In the genomic region with DNA sequence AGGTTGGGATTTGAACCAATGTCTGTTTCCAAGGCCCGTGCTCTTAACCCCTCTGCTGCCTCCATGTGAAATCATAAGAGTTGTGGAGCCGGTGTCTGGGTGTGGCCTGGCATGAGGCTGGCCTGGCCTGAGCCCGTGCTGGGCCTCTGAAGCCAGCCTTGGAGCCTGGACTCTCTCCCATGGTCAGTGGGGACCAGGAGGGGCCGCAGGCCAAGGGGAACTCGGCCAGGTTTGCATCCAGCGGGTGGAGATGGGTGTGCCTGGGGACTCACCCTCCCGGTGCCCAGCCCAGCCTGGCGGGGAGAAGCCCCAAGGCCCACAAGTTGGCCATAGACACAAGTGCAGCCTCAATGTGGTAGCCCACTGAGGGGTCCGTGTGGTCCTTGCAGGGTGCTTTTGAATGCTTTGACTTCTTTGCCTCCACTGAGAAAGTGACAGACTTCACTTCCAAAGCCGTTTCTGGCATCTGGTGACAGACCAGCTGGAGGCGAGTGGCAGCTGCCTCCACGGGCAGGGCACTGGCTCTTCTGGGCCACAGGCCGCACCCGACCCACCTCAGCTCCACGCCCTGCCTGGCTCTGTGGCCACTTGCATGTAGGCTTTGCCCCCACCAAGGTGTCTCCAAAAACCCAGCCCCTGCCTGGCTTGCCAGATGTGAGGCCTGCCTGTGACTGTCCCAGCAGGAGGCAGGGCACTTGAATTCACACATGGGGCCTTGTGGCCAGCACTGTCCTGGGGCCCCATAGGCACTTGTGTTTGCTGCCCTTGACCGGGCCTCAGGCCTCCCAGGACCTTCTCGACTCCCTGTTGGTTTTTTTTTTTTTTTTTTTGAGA, we compare ENCODE assay signal across 24 cellular contexts. TPM values are rescaled to one million over a fixed set of nuclear protein-coding genes. Genes with fewer than 3 reads are reported as not detected.
"Had no signal": no experiment of that assay in that cellular context is flagged by ENCODE, and none has a peak within 500 bp of the region (broad histone marks: within the 10 kb centered on the region; RNA-seq: fewer than 3 reads in every experiment).

No MANE protein-coding gene starts in this region.

- H3K36me3 ChIP-seq: uterus had no signal

- FAIRE-seq: bronchial epithelial cell, endothelial cell of umbilical vein had no signal

- H3K9me3 ChIP-seq: colonic mucosa, gastroesophageal sphincter, mucosa of descending colon, psoas muscle, SK-N-SH, testis, uterus had no signal

- H2AFZ ChIP-seq: hepatocyte had no signal

- H3K9ac ChIP-seq: SK-N-SH had no signal

- H3K4me1 ChIP-seq: psoas muscle had no signal

- ATAC-seq: gastroesophageal sphincter; mucosa of descending colon; natural killer cell treated with Interleukin-12 subunit alpha and Interleukin-12 subunit beta and Interleukin-15 and Interleukin-18, amount 100 ng/mL, for 72 hours; psoas muscle; stimulated activated naive CD8-positive, alpha-beta T cell treated with anti-CD3 and anti-CD28 coated beads, Interleukin-15, amount 100 ng/mL, for 72 hours had no signal

- DNase-seq: activated B cell treated with CpG ODN at 0.5 μM for 24 hours; activated CD4-positive, alpha-beta T cell treated with anti-CD3 and anti-CD28 coated beads, Interleukin-2, amount 10 ng/mL, durations not matched to agents 24 days and 14 days; activated naive CD8-positive, alpha-beta T cell treated with anti-CD3 and anti-CD28 coated beads for 36 hours; activated T-cell treated with anti-CD3 and anti-CD28 coated beads for 4 hours; colonic mucosa; kidney glomerular epithelial cell; mucosa of descending colon; psoas muscle; stimulated activated CD4-positive, alpha-beta T cell treated with anti-CD3 and anti-CD28 coated beads, Interleukin-15, amount 100 ng/mL, for 24 hours; stimulated activated CD4-positive, alpha-beta T cell treated with anti-CD3 and anti-CD28 coated beads, Interleukin-4, amount 100 ng/mL, for 24 hours; stimulated activated naive CD8-positive, alpha-beta T cell treated with anti-CD3 and anti-CD28 coated beads, Interleukin-15, amount 100 ng/mL, for 72 hours; T-helper 1 cell; testis; uterus had no signal

- H3K27ac ChIP-seq: colonic mucosa, gastroesophageal sphincter, psoas muscle, testis, uterus had no signal

- H3K27me3 ChIP-seq: colonic mucosa, gastroesophageal sphincter, hepatocyte, testis, uterus had no signal

- H3K4me3 ChIP-seq: colonic mucosa, gastroesophageal sphincter, hepatocyte, lung, mucosa of descending colon, psoas muscle, testis, uterus had no signal

- H3K4me2 ChIP-seq: hepatocyte, SK-N-SH had no signal

RNA-seq across cellular contexts. Expression of a gene that starts 26.1 kb away (rescaled TPM):
- total RNA-seq: activated B cell treated with CpG ODN at 0.5 μM for 24 hours; activated CD4-positive, alpha-beta T cell treated with anti-CD3 and anti-CD28 coated beads, Interleukin-2, amount 10 ng/mL, durations not matched to agents 24 days and 14 days; activated CD8-positive, alpha-beta memory T cell treated with anti-CD3 and anti-CD28 coated beads for 36 hours; activated naive CD8-positive, alpha-beta T cell treated with anti-CD3 and anti-CD28 coated beads for 36 hours; activated T-helper 2 cell treated with anti-CD3 and anti-CD28 coated beads, Interferon-gamma antibody, Interleukin-2, Interleukin-4, amounts not matched to agents 10 μg/mL and 5 μg/mL and 100 μg/mL, durations not matched to agents 14 hours and 24 hours and 36 hours; colonic mucosa; endothelial cell of umbilical vein; natural killer cell treated with Interleukin-12 subunit alpha and Interleukin-12 subunit beta and Interleukin-15 and Interleukin-18, amount 100 ng/mL, for 72 hours; uterus had no signal
- polyA plus RNA-seq: SK-N-SH had no signal

RNA-seq across cellular contexts. Expression of a gene that starts 33.4 kb away (rescaled TPM):
- total RNA-seq: activated B cell treated with CpG ODN at 0.5 μM for 24 hours; activated CD4-positive, alpha-beta T cell treated with anti-CD3 and anti-CD28 coated beads, Interleukin-2, amount 10 ng/mL, durations not matched to agents 24 days and 14 days; activated CD8-positive, alpha-beta memory T cell treated with anti-CD3 and anti-CD28 coated beads for 36 hours; activated naive CD8-positive, alpha-beta T cell treated with anti-CD3 and anti-CD28 coated beads for 36 hours; activated T-helper 2 cell treated with anti-CD3 and anti-CD28 coated beads, Interferon-gamma antibody, Interleukin-2, Interleukin-4, amounts not matched to agents 10 μg/mL and 5 μg/mL and 100 μg/mL, durations not matched to agents 14 hours and 24 hours and 36 hours; bronchial epithelial cell; endothelial cell of umbilical vein; gastroesophageal sphincter; lung; mucosa of descending colon; natural killer cell treated with Interleukin-12 subunit alpha and Interleukin-12 subunit beta and Interleukin-15 and Interleukin-18, amount 100 ng/mL, for 72 hours; omental fat pad; uterus had no signal
- polyA plus RNA-seq: endothelial cell of umbilical vein, psoas muscle, SK-N-SH had no signal
